20 cellular contexts compared by ENCODE assay signal in genomic region chr7:100467638-100468373, GRCh38. TPM values are rescaled to one million over a fixed set of nuclear protein-coding genes. Genes with fewer than 3 reads are reported as not detected.
A peak's percentile ranks its signal among the peaks of the same experiment; 100 is the strongest.
DNase-seq lines count a peak whose midpoint lies in the region; ATAC-seq, FAIRE-seq and TF ChIP-seq lines count a peak whose summit lies in the region.
"Had no signal": no experiment of that assay in that cellular context is flagged by ENCODE, and none has a peak within 500 bp of the region (broad histone marks: within the 10 kb centered on the region; RNA-seq: fewer than 3 reads in every experiment).

No MANE protein-coding gene starts in this region.

- ATAC-seq in T-helper 17 cell (no peak), GM21717 (IDR thresholded peaks at IDR 0.05; ENCODE audit: unreplicated experiment) (no peak), GM21825 (IDR thresholded peaks at IDR 0.05; ENCODE audit: unreplicated experiment) (no peak)
- ATAC-seq: activated CD4-positive, alpha-beta T cell treated with anti-CD3 and anti-CD28 coated beads for 36 hours; gastroesophageal sphincter; Right ventricle myocardium inferior had no signal

- no peaks in the 10 kb centered on the region for H3K36me3 Mint-ChIP-seq in T-helper 17 cell (ENCODE audit: low read depth)

- H3K27ac ChIP-seq in WERI-Rb-1: no peak overlapping the region

- H3K4me3 ChIP-seq in WERI-Rb-1 (ENCODE audit: low read depth, low read length): no peak overlapping the region
- H3K4me3 ChIP-seq: smooth muscle cell had no signal

- no peak for FAIRE-seq in frontal cortex (lab: Jason Lieb, UNC)
- FAIRE-seq: endothelial cell of umbilical vein had no signal

- peak overlapping the region; percentile 27 for H3K27ac Mint-ChIP-seq in T-helper 17 cell
- H3K27ac Mint-ChIP-seq: activated CD4-positive, alpha-beta T cell treated with anti-CD3 and anti-CD28 coated beads for 36 hours; activated naive CD4-positive, alpha-beta T cell treated with anti-CD3 and anti-CD28 coated beads for 36 hours; mesothelial cell of epicardium; T-helper 2 cell treated with Interferon-gamma antibody and Interleukin-4, amounts not matched to agents 5 μg/mL and 100 μg/mL, for 36 hours had no signal

- no peak for TF ChIP-seq CTCF in WERI-Rb-1 (IDR thresholded peaks at IDR 0.05; ENCODE audit: low read depth, low read length)

- H3K36me3 ChIP-seq in WERI-Rb-1: no peaks in the 10 kb centered on the region

- H3K4me1 Mint-ChIP-seq in T-helper 17 cell: peaks cover 11% of the 10 kb centered on the region

- H3K4me3 Mint-ChIP-seq in T-helper 17 cell: no peak overlapping the region
- H3K4me3 Mint-ChIP-seq: activated CD4-positive, alpha-beta T cell treated with anti-CD3 and anti-CD28 coated beads for 36 hours; activated naive CD4-positive, alpha-beta T cell treated with anti-CD3 and anti-CD28 coated beads for 36 hours; mesothelial cell of epicardium; T-helper 2 cell treated with Interferon-gamma antibody and Interleukin-4, amounts not matched to agents 5 μg/mL and 100 μg/mL, for 36 hours had no signal

- H3K27me3 ChIP-seq in WERI-Rb-1 (ENCODE audit: insufficient read depth, low read depth, severe bottlenecking): no peaks in the 10 kb centered on the region
- H3K27me3 ChIP-seq: gastroesophageal sphincter had no signal

- H3K9me3 ChIP-seq in T-helper 17 cell (ENCODE audit: control insufficient read depth, low read length, poor library complexity, severe bottlenecking) (no peaks in the 10 kb centered on the region), WERI-Rb-1 (ENCODE audit: severe bottlenecking) (no peaks in the 10 kb centered on the region)
- H3K9me3 ChIP-seq: gastroesophageal sphincter had no signal

- DNase-seq in C1 segment of cervical spinal cord (lab: John Stamatoyannopoulos, UW): peak in 13 of 14 donors; percentile 53 to 98 (median 93)
- no peak for DNase-seq in T-helper 17 cell
- peak; percentile 84 to 88 for DNase-seq in frontal cortex (ENCODE audit: low spot score in 2 of 2)
- DNase-seq in putamen (ENCODE audit: low spot score): peak; percentile 97
- DNase-seq in WERI-Rb-1: no peak
- DNase-seq: activated CD4-positive, alpha-beta T cell treated with anti-CD3 and anti-CD28 coated beads for 36 hours; activated naive CD4-positive, alpha-beta T cell treated with anti-CD3 and anti-CD28 coated beads for 36 hours; DMS 273 treated with DMSO at 0.1 percent for 48 hours; islet precursor cell; KG1; NCI-H1417; stimulated activated naive CD4-positive, alpha-beta T cell had no signal

- no peaks in the 10 kb centered on the region for H3K27me3 Mint-ChIP-seq in T-helper 17 cell
- H3K27me3 Mint-ChIP-seq: activated CD4-positive, alpha-beta T cell treated with anti-CD3 and anti-CD28 coated beads for 36 hours had no signal

RNA-seq across cellular contexts. Expression of gene SPACDR, which starts 3.7 kb away (rescaled TPM):
- 1 to 10 TPM; 1.4 to 1.7 TPM for total RNA-seq in T-helper 17 cell
- total RNA-seq in frontal cortex: not detected
- total RNA-seq: smooth muscle cell had no signal

RNA-seq across cellular contexts. Expression of gene TSC22D4, which starts 11.2 kb away (rescaled TPM):
- 100 to 1,000 TPM in 1 of 2 donors, 10 to 100 TPM in 1; 94.7 to 104 TPM for total RNA-seq in T-helper 17 cell
- total RNA-seq in frontal cortex: 7.3 TPM

RNA-seq across cellular contexts. Expression of gene NYAP1, which starts 15.9 kb away (rescaled TPM):
- 1 to 10 TPM; 1.3 TPM for total RNA-seq in T-helper 17 cell
- total RNA-seq in frontal cortex: 55.0 TPM

RNA-seq across cellular contexts. Expression of gene PPP1R35, which starts 31.5 kb away (rescaled TPM):
- 10 to 100 TPM; 45.2 to 48.1 TPM for total RNA-seq in T-helper 17 cell
- 7.3 TPM for total RNA-seq in frontal cortex

RNA-seq across cellular contexts. Expression of gene MEPCE, which starts 38.2 kb away (rescaled TPM):
- total RNA-seq in T-helper 17 cell: 10 to 100 TPM; 66.1 to 66.8 TPM
- 27.7 TPM for total RNA-seq in frontal cortex

Comparison
In these comparisons a context has a peak if more than half of its experiments do, and no peak if none do; other contexts are left out.
1. DNase-seq: peak in C1 segment of cervical spinal cord (13 of 14), frontal cortex (2 of 2) and putamen (single experiment); none in T-helper 17 cell (0 of 3) and WERI-Rb-1 (single experiment).
2. RNA of gene TSC22D4, which starts 11.2 kb away (total RNA-seq): 94.7 to 104 TPM in T-helper 17 cell; 7.3 TPM in frontal cortex (single experiment); every median in the first group is over 10 times any median in the second.
3. RNA of gene NYAP1, which starts 15.9 kb away (total RNA-seq): 55.0 TPM in frontal cortex (single experiment); 1.3 TPM in T-helper 17 cell; every median in the first group is over 10 times any median in the second.